Comparison of ENCODE assay signal across 25 cellular contexts in the genomic region with DNA sequence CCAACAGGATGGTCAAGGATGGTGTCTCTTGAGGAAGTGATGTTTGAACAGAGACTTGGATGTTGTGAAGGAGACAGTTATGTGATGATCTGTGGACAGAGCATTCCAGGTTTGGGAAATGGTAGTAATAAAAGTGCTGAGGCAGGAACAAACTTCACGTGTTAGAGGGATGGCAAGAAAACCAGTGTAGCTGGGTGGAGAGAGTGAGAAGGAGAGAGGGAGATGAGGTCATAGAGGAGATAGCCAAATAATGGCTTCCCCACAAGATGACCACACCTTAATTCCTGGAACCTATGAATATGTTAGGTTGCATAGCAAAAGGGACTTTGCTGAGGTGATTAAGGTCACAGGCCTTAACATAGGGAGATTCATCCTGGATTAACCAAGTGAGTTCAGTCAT.
DNase-seq lines count a peak whose midpoint lies in the region; ATAC-seq, FAIRE-seq and TF ChIP-seq lines count a peak whose summit lies in the region.
"Had no signal": no experiment of that assay in that cellular context is flagged by ENCODE, and none has a peak within 500 bp of the region (broad histone marks: within the 10 kb centered on the region; RNA-seq: fewer than 3 reads in every experiment).

No MANE protein-coding gene starts in this region.

- H3K9me3 ChIP-seq in A549 (no peaks in the 10 kb centered on the region), astrocyte (ENCODE audit: insufficient read depth, low read depth, low read length) (no peaks in the 10 kb centered on the region), spleen (no peaks in the 10 kb centered on the region)
- H3K9me3 ChIP-seq: BE2C, BLaER1 had no signal

- DNase-seq in A549 (ENCODE audit: low read depth in 1 of 2, low spot score in 1 of 2) (no peak), astrocyte (ENCODE audit: low read depth) (no peak), neural crest cell (ENCODE audit: low read depth, low spot score) (no peak), spleen (no peak), nucleus accumbens (lab: John Stamatoyannopoulos, UW) (no peak)
- DNase-seq: ACHN; BE2C; C1 segment of cervical spinal cord; CD4-positive, alpha-beta memory T cell; CD4-positive, CD25-positive, alpha-beta regulatory T cell; CD8-positive, alpha-beta memory T cell; COR-L47; DMS 273 treated with DMSO at 0.1 percent for 48 hours; DMS153; DMS53; DMS79; DND-41; EL; GDM1 had no signal

- no peaks in the 10 kb centered on the region for H3K4me1 Mint-ChIP-seq in astrocyte (ENCODE audit: low read depth, unreplicated experiment)
- no peaks in the 10 kb centered on the region for H3K4me1 Mint-ChIP-seq in neural crest cell

- POLR2A ChIA-PET in A549 (lab: Yijun Ruan, JAX): no interaction called here

- H4K20me1 ChIP-seq in astrocyte (ENCODE audit: insufficient read depth, low read length): no peaks in the 10 kb centered on the region
- H4K20me1 ChIP-seq: BLaER1 had no signal

- H3K27ac ChIP-seq in A549: no peak overlapping the region
- H3K27ac ChIP-seq in astrocyte (ENCODE audit: low read depth, low read length): no peak overlapping the region
- no peak overlapping the region for H3K27ac ChIP-seq in spleen
- H3K27ac ChIP-seq: 22Rv1, BLaER1 had no signal

- TF ChIP-seq POLR2A in A549 (IDR thresholded peaks at IDR 0.05; ENCODE audit: low read length) (no peak), spleen (IDR thresholded peaks at IDR 0.05) (no peak)

- no peak overlapping the region for H3K4me2 ChIP-seq in A549
- no peak overlapping the region for H3K4me2 ChIP-seq in astrocyte (ENCODE audit: low read length)
- H3K4me2 ChIP-seq: BLaER1 had no signal

- CTCF ChIA-PET in A549 (lab: Yijun Ruan, JAX): no interaction called here

- H2AFZ ChIP-seq in astrocyte (ENCODE audit: low read depth, low read length): no peak overlapping the region

- H3K36me3 Mint-ChIP-seq in astrocyte (ENCODE audit: low read depth, unreplicated experiment) (peaks cover 2% of the 10 kb centered on the region), neural crest cell (ENCODE audit: low read depth) (peaks cover 2% of the 10 kb centered on the region)
- H3K36me3 Mint-ChIP-seq: CD14-positive monocyte; CD4-positive, alpha-beta memory T cell; CD4-positive, CD25-positive, alpha-beta regulatory T cell; CD8-positive, alpha-beta memory T cell had no signal

- no peak overlapping the region for H3K4me3 Mint-ChIP-seq in astrocyte (ENCODE audit: unreplicated experiment)
- H3K4me3 Mint-ChIP-seq in neural crest cell: no peak overlapping the region
- H3K4me3 Mint-ChIP-seq: CD14-positive monocyte; CD4-positive, alpha-beta memory T cell; CD4-positive, CD25-positive, alpha-beta regulatory T cell; CD8-positive, alpha-beta memory T cell had no signal

- intact Hi-C loops in spleen (cut with DNase I; ENCODE audit: low total_unique reads): no loop called here

- no peak for ATAC-seq in A549
- ATAC-seq: GM12878 had no signal

- no peaks in the 10 kb centered on the region for H3K36me3 ChIP-seq in astrocyte (ENCODE audit: insufficient read depth, low read length)
- H3K36me3 ChIP-seq in spleen: no peaks in the 10 kb centered on the region
- H3K36me3 ChIP-seq: BE2C, BLaER1 had no signal

- H3K4me1 ChIP-seq in A549 (no peaks in the 10 kb centered on the region), astrocyte (ENCODE audit: insufficient read depth, low read length) (no peaks in the 10 kb centered on the region), spleen (no peaks in the 10 kb centered on the region)
- H3K4me1 ChIP-seq: BE2C, BLaER1 had no signal

- peaks cover 21% of the 10 kb centered on the region for H3K27me3 Mint-ChIP-seq in astrocyte (ENCODE audit: low read depth, unreplicated experiment)
- H3K27me3 Mint-ChIP-seq in neural crest cell (ENCODE audit: low read depth): peaks cover 23% of the 10 kb centered on the region

- H3K4me3 ChIP-seq in A549 (no peak overlapping the region), astrocyte (ENCODE audit: insufficient read depth, low read depth, low read length) (no peak overlapping the region), spleen (no peak overlapping the region)
- H3K4me3 ChIP-seq: BLaER1, GM12878 had no signal

- H3K9ac ChIP-seq in astrocyte (ENCODE audit: low read length): no peak overlapping the region
- H3K9ac ChIP-seq: BLaER1 had no signal

- H3K27ac Mint-ChIP-seq in astrocyte (ENCODE audit: unreplicated experiment) (no peak overlapping the region), neural crest cell (ENCODE audit: unreplicated experiment) (peak overlapping the region; percentile 41)
- H3K27ac Mint-ChIP-seq: CD14-positive monocyte; CD8-positive, alpha-beta memory T cell had no signal

- no peaks in the 10 kb centered on the region for H3K79me2 ChIP-seq in astrocyte (ENCODE audit: insufficient read depth, low read length)

- TF ChIP-seq CTCF in A549 (IDR thresholded peaks at IDR 0.05): no peak
- TF ChIP-seq CTCF in astrocyte (IDR thresholded peaks at IDR 0.05; ENCODE audit: insufficient read depth, low read depth, low read length): no peak
- TF ChIP-seq CTCF in neural crest cell (conservative IDR thresholded peaks at IDR 0.05): no peak
- TF ChIP-seq CTCF in spleen (IDR thresholded peaks at IDR 0.05 in 8 of 11, conservative IDR thresholded peaks at IDR 0.05 in 3 of 11): no peak

- no peaks in the 10 kb centered on the region for H3K27me3 ChIP-seq in astrocyte (ENCODE audit: insufficient read depth, low read length)
- peaks cover 0 to 5% (median 0%) of the 10 kb centered on the region in 7 donors for H3K27me3 ChIP-seq in spleen (replicated peaks in 1 of 7)
- H3K27me3 ChIP-seq: BE2C, BLaER1 had no signal

- no peaks in the 10 kb centered on the region for H3K9me3 Mint-ChIP-seq in astrocyte (ENCODE audit: unreplicated experiment)
- peaks cover 11% of the 10 kb centered on the region for H3K9me3 Mint-ChIP-seq in neural crest cell
- H3K9me3 Mint-ChIP-seq: CD4-positive, alpha-beta memory T cell; CD8-positive, alpha-beta memory T cell had no signal

- 41% methylated on average over 1 of the region's 1 CpG for WGBS in A549 (ENCODE audit: missing lambda C conversion rate)
- WGBS in spleen, 5 donors: 58 to 86% (median 84%) methylated on average over 1 of the region's 1 CpG

- FAIRE-seq in A549 (lab: Jason Lieb, UNC): peak; percentile 28
- peak; percentile 39 for FAIRE-seq in astrocyte (lab: Jason Lieb, UNC)
- FAIRE-seq: GM12878, GM12892, GM18507 had no signal

- TF ChIP-seq EP300 in A549 (IDR thresholded peaks at IDR 0.05): no peak

- TF ChIP-seq RAD21 in A549 (conservative IDR thresholded peaks at IDR 0.05 in 1 of 2, IDR thresholded peaks at IDR 0.05 in 1 of 2): no peak

TF ChIP-seq in A549, 52 proteins besides CTCF, POLR2A, EP300 and RAD21:
- TF ChIP-seq FOXS1 (CRISPR knock-in tag; IDR thresholded peaks at IDR 0.05): no peak
- no peak for TF ChIP-seq PHF8 (IDR thresholded peaks at IDR 0.05; ENCODE audit: borderline replicate concordance, low read depth)
- TF ChIP-seq MYC (IDR thresholded peaks at IDR 0.05; ENCODE audit: borderline replicate concordance, low read length): no peak
- no peak for TF ChIP-seq CBX2 (IDR thresholded peaks at IDR 0.05; ENCODE audit: borderline replicate concordance, low read depth)
- TF ChIP-seq HOXB13 (CRISPR knock-in tag; IDR thresholded peaks at IDR 0.05; ENCODE audit: low read depth): no peak
- TF ChIP-seq CBX8 (IDR thresholded peaks at IDR 0.05): no peak
- no peak for TF ChIP-seq HOXB5 (CRISPR knock-in tag; IDR thresholded peaks at IDR 0.05)
- no peak for TF ChIP-seq NFE2L2 (conservative IDR thresholded peaks at IDR 0.05; ENCODE audit: low read length)
- no peak for TF ChIP-seq SMC3 (IDR thresholded peaks at IDR 0.05)
- TF ChIP-seq, protein P1, sequence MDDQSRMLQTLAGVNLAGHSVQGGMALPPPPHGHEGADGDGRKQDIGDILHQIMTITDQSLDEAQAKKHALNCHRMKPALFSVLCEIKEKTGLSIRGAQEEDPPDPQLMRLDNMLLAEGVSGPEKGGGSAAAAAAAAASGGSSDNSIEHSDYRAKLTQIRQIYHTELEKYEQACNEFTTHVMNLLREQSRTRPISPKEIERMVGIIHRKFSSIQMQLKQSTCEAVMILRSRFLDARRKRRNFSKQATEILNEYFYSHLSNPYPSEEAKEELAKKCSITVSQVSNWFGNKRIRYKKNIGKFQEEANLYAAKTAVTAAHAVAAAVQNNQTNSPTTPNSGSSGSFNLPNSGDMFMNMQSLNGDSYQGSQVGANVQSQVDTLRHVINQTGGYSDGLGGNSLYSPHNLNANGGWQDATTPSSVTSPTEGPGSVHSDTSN (IDR thresholded peaks at IDR 0.05): no peak
- TF ChIP-seq JUN (IDR thresholded peaks at IDR 0.05): no peak
